1 cellular context compared by ENCODE assay signal in the genomic region with DNA sequence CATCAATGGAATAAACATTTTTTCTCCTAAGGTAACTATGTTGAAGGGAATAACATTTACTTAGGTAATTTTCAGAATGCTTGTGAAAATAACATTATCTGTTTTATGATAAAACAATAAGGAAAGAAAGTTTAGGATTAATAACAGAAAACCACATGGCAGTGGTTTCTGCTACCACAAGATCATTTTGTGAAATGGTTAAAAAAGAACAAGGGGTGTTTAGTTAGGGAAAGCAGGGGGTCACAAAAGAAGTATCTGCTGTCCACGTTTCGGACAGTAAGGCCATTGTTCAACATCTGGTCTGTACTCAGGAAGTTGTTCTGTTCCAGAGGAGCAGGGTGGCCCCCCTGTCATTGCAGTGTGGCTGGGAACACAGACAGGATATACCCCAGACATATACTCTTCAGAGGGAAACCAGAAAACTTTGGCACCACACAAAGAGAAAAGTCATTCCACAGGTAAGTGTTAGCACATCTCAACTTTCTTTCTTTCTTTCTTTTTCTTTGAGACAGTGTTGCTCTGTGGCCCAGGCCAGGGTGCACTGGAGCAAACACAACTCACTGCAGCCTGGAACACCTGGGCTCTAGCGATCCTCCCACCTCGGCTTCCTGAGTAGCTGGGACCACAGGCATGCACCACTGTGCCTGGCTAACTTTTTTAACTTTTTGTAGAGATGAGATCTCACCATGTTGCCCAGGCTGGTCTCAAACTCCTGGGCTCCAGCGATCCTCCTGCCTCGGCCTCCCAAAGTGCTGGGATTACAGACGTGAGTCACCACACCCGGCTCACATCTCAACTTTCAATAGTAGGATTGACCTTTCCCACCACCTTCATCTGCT.
TF ChIP-seq lines count a peak whose summit lies in the region.

No MANE protein-coding gene starts in this region.

TF ChIP-seq in HepG2, 621 proteins besides CTCF, POLR2A, EP300 and RAD21 (continued from another document and continues in another):
- TF ChIP-seq HMGXB3 (CRISPR knock-in tag; IDR thresholded peaks at IDR 0.05; ENCODE audit: borderline replicate concordance) (no peak), DZIP1 (CRISPR knock-in tag; IDR thresholded peaks at IDR 0.05) (no peak), ZBTB8A (CRISPR knock-in tag; IDR thresholded peaks at IDR 0.05; ENCODE audit: borderline replicate concordance, low read depth) (no peak), ZNF562 (CRISPR knock-in tag; IDR thresholded peaks at IDR 0.05; ENCODE audit: borderline replicate concordance) (no peak), KLF12 (CRISPR knock-in tag; IDR thresholded peaks at IDR 0.05; ENCODE audit: borderline replicate concordance) (no peak), TEAD2 (CRISPR knock-in tag; IDR thresholded peaks at IDR 0.05) (no peak), WIZ (CRISPR knock-in tag; IDR thresholded peaks at IDR 0.05) (no peak), ETV6 (CRISPR knock-in tag; conservative IDR thresholded peaks at IDR 0.05) (no peak; the same call in 1 of the 2 replicates), ZNF256 (CRISPR knock-in tag; conservative IDR thresholded peaks at IDR 0.05) (no peak), GZF1 (CRISPR knock-in tag; IDR thresholded peaks at IDR 0.05) (no peak), HOXD1 (CRISPR knock-in tag; IDR thresholded peaks at IDR 0.05) (no peak), FOXC1 (CRISPR knock-in tag; IDR thresholded peaks at IDR 0.05; ENCODE audit: borderline replicate concordance) (no peak), ARNT (IDR thresholded peaks at IDR 0.05) (no peak), KDM6A (CRISPR knock-in tag; IDR thresholded peaks at IDR 0.05; ENCODE audit: low read depth) (peak; percentile 12; the same call in 1 of the 2 replicates), SOX5 (CRISPR knock-in tag; IDR thresholded peaks at IDR 0.05; ENCODE audit: borderline replicate concordance) (peak; percentile 98), PAX8 (CRISPR knock-in tag; IDR thresholded peaks at IDR 0.05; ENCODE audit: borderline replicate concordance) (no peak), ZFP1 (CRISPR knock-in tag; IDR thresholded peaks at IDR 0.05) (no peak), MEIS2 (CRISPR knock-in tag; IDR thresholded peaks at IDR 0.05) (no peak), NFRKB (IDR thresholded peaks at IDR 0.05) (no peak), FOXP1 (IDR thresholded peaks at IDR 0.05) (no peak), FOXP1 (CRISPR knock-in tag; IDR thresholded peaks at IDR 0.05) (peak; percentile 52; the same call in 1 of the 2 replicates), CHD2 (IDR thresholded peaks at IDR 0.05; ENCODE audit: low read depth, low read length) (no peak), IRX3 (CRISPR knock-in tag; IDR thresholded peaks at IDR 0.05; ENCODE audit: borderline replicate concordance, low read depth) (no peak), CC2D1A (CRISPR knock-in tag; IDR thresholded peaks at IDR 0.05) (no peak), FOSL1 (CRISPR knock-in tag; IDR thresholded peaks at IDR 0.05; ENCODE audit: borderline replicate concordance) (no peak), ZNF564 (CRISPR knock-in tag; IDR thresholded peaks at IDR 0.05) (no peak), ZFP90 (CRISPR knock-in tag; IDR thresholded peaks at IDR 0.05; ENCODE audit: borderline replicate concordance) (no peak), ZNF276 (CRISPR knock-in tag; IDR thresholded peaks at IDR 0.05; ENCODE audit: low read depth) (no peak), ZNF879 (CRISPR knock-in tag; IDR thresholded peaks at IDR 0.05) (no peak), ZNF878 (CRISPR knock-in tag; IDR thresholded peaks at IDR 0.05) (no peak), TERF1 (CRISPR knock-in tag; IDR thresholded peaks at IDR 0.05) (no peak), FOSL2 (CRISPR knock-in tag; IDR thresholded peaks at IDR 0.05) (peak; percentile 20; the same call in 1 of the 2 replicates), ZNF746 (CRISPR knock-in tag; IDR thresholded peaks at IDR 0.05) (no peak), MZF1 (CRISPR knock-in tag; IDR thresholded peaks at IDR 0.05; ENCODE audit: borderline replicate concordance) (no peak), ZNF207 (IDR thresholded peaks at IDR 0.05; ENCODE audit: borderline replicate concordance) (no peak), ZZZ3 (CRISPR knock-in tag; IDR thresholded peaks at IDR 0.05; ENCODE audit: borderline replicate concordance) (no peak), MEF2D (CRISPR knock-in tag; IDR thresholded peaks at IDR 0.05) (no peak), ZMYM4 (CRISPR knock-in tag; IDR thresholded peaks at IDR 0.05) (no peak), ZNF660 (CRISPR knock-in tag; IDR thresholded peaks at IDR 0.05; ENCODE audit: borderline replicate concordance, low read depth) (no peak), SRSF1 (optimal IDR thresholded peaks at IDR 0.05; ENCODE audit: low read depth, low read length) (no peak), ZNF652 (CRISPR knock-in tag; IDR thresholded peaks at IDR 0.05; ENCODE audit: borderline replicate concordance, low read depth) (peak; percentile 93), GPN1 (CRISPR knock-in tag; IDR thresholded peaks at IDR 0.05; ENCODE audit: borderline replicate concordance) (no peak)
- TF ChIP-seq, protein P1, sequence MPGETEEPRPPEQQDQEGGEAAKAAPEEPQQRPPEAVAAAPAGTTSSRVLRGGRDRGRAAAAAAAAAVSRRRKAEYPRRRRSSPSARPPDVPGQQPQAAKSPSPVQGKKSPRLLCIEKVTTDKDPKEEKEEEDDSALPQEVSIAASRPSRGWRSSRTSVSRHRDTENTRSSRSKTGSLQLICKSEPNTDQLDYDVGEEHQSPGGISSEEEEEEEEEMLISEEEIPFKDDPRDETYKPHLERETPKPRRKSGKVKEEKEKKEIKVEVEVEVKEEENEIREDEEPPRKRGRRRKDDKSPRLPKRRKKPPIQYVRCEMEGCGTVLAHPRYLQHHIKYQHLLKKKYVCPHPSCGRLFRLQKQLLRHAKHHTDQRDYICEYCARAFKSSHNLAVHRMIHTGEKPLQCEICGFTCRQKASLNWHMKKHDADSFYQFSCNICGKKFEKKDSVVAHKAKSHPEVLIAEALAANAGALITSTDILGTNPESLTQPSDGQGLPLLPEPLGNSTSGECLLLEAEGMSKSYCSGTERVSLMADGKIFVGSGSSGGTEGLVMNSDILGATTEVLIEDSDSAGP (CRISPR knock-in tag; IDR thresholded peaks at IDR 0.05; ENCODE audit: borderline replicate concordance) = no peak
- TF ChIP-seq, protein P2, sequence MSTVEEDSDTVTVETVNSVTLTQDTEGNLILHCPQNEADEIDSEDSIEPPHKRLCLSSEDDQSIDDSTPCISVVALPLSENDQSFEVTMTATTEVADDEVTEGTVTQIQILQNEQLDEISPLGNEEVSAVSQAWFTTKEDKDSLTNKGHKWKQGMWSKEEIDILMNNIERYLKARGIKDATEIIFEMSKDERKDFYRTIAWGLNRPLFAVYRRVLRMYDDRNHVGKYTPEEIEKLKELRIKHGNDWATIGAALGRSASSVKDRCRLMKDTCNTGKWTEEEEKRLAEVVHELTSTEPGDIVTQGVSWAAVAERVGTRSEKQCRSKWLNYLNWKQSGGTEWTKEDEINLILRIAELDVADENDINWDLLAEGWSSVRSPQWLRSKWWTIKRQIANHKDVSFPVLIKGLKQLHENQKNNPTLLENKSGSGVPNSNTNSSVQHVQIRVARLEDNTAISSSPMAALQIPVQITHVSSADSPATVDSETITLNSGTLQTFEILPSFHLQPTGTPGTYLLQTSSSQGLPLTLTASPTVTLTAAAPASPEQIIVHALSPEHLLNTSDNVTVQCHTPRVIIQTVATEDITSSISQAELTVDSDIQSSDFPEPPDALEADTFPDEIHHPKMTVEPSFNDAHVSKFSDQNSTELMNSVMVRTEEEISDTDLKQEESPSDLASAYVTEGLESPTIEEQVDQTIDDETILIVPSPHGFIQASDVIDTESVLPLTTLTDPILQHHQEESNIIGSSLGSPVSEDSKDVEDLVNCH (CRISPR knock-in tag; IDR thresholded peaks at IDR 0.05) = no peak
- TF ChIP-seq, protein P3, sequence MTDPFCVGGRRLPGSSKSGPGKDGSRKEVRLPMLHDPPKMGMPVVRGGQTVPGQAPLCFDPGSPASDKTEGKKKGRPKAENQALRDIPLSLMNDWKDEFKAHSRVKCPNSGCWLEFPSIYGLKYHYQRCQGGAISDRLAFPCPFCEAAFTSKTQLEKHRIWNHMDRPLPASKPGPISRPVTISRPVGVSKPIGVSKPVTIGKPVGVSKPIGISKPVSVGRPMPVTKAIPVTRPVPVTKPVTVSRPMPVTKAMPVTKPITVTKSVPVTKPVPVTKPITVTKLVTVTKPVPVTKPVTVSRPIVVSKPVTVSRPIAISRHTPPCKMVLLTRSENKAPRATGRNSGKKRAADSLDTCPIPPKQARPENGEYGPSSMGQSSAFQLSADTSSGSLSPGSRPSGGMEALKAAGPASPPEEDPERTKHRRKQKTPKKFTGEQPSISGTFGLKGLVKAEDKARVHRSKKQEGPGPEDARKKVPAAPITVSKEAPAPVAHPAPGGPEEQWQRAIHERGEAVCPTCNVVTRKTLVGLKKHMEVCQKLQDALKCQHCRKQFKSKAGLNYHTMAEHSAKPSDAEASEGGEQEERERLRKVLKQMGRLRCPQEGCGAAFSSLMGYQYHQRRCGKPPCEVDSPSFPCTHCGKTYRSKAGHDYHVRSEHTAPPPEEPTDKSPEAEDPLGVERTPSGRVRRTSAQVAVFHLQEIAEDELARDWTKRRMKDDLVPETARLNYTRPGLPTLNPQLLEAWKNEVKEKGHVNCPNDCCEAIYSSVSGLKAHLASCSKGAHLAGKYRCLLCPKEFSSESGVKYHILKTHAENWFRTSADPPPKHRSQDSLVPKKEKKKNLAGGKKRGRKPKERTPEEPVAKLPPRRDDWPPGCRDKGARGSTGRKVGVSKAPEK (CRISPR knock-in tag; IDR thresholded peaks at IDR 0.05; ENCODE audit: borderline replicate concordance) = no peak
- TF ChIP-seq, protein P4, sequence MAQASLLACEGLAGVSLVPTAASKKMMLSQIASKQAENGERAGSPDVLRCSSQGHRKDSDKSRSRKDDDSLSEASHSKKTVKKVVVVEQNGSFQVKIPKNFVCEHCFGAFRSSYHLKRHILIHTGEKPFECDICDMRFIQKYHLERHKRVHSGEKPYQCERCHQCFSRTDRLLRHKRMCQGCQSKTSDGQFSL (CRISPR knock-in tag; IDR thresholded peaks at IDR 0.05) = no peak
